Comparison of ENCODE assay signal across 18 cellular contexts in genomic region chr2:109174626-109175349, GRCh38. TPM values are rescaled to one million over a fixed set of nuclear protein-coding genes. Genes with fewer than 3 reads are reported as not detected.
A peak's percentile ranks its signal among the peaks of the same experiment; 100 is the strongest.
DNase-seq lines count a peak whose midpoint lies in the region; ATAC-seq and TF ChIP-seq lines count a peak whose summit lies in the region.
"Had no signal": no experiment of that assay in that cellular context is flagged by ENCODE, and none has a peak within 500 bp of the region (broad histone marks: within the 10 kb centered on the region; RNA-seq: fewer than 3 reads in every experiment).

No MANE protein-coding gene starts in this region.

- no peak overlapping the region for H3K4me3 ChIP-seq in CD8-positive, alpha-beta T cell (ENCODE audit: low read depth, low read length)
- H3K4me3 ChIP-seq in hepatocyte: no peak overlapping the region
- peak overlapping the region; percentile 55 for H3K4me3 ChIP-seq in skeletal muscle satellite cell (ENCODE audit: low read length)
- H3K4me3 ChIP-seq: GM23338 had no signal

- H3K9me2 ChIP-seq in hepatocyte (replicated peaks; ENCODE audit: insufficient read depth): no peaks in the 10 kb centered on the region

- CTCF ChIA-PET in CD8-positive, alpha-beta T cell (lab: Charles Lee): interaction anchor here (1.1 kb wide), 1 partner anchor 10 kb away, joined by 3 read pairs; no protein-coding TSS in a partner anchor
- CTCF ChIA-PET in RWPE1 (lab: Yijun Ruan, JAX): no interaction called here

- no peak for DNase-seq in CD8-positive, alpha-beta T cell
- DNase-seq in RWPE1 (ENCODE audit: low spot score) (no peak), hepatocyte (ENCODE audit: low spot score) (no peak), GM10266 (ENCODE audit: extremely low spot score) (no peak), SW 1271 (lab: John Stamatoyannopoulos, UW) (no peak), NCI-H774 (lab: John Stamatoyannopoulos, UW) (no peak)
- DNase-seq: activated CD4-positive, alpha-beta T cell treated with anti-CD3 and anti-CD28 coated beads for 36 hours; central memory CD4-positive, alpha-beta T cell; DMS79 treated with DMSO at 0.1 percent for 48 hours; kidney glomerular epithelial cell; NCI-H82; stimulated activated CD4-positive, alpha-beta T cell treated with anti-CD3 and anti-CD28 coated beads, Interleukin-2, amount 100 ng/mL, for 24 hours; T-helper 9 cell had no signal

- H3K4me1 ChIP-seq in CD8-positive, alpha-beta T cell (ENCODE audit: insufficient read depth, low read length): peaks cover 24% of the 10 kb centered on the region
- peaks cover 31% of the 10 kb centered on the region for H3K4me1 ChIP-seq in hepatocyte (ENCODE audit: insufficient read depth)
- peaks cover 71% of the 10 kb centered on the region for H3K4me1 ChIP-seq in skeletal muscle satellite cell (ENCODE audit: control insufficient read depth, insufficient read depth, low read length)

- no peak overlapping the region for H3K27ac ChIP-seq in CD8-positive, alpha-beta T cell (ENCODE audit: low read depth, low read length)
- H3K27ac ChIP-seq in RWPE1 (peak overlapping the region; percentile 73), hepatocyte (peak overlapping the region; percentile 92)

- no peaks in the 10 kb centered on the region for H3K36me3 ChIP-seq in CD8-positive, alpha-beta T cell (ENCODE audit: insufficient read depth, low read length)
- H3K36me3 ChIP-seq in hepatocyte (replicated peaks; ENCODE audit: insufficient read depth, low read depth): no peaks in the 10 kb centered on the region
- no peaks in the 10 kb centered on the region for H3K36me3 ChIP-seq in skeletal muscle satellite cell (ENCODE audit: insufficient read depth, low read length)

- no peaks in the 10 kb centered on the region for H3K36me3 Mint-ChIP-seq in CD8-positive, alpha-beta T cell

- intact Hi-C loops in CD8-positive, alpha-beta T cell (cut with DNase I, micrococcal nuclease): no loop called here

- H3K27me3 Mint-ChIP-seq in CD8-positive, alpha-beta T cell (ENCODE audit: low read depth): peaks cover 3% of the 10 kb centered on the region
- H3K27me3 Mint-ChIP-seq: activated CD4-positive, alpha-beta T cell treated with anti-CD3 and anti-CD28 coated beads for 36 hours; activated naive CD4-positive, alpha-beta T cell treated with anti-CD3 and anti-CD28 coated beads, Interleukin-2, amount 50 U/mL, for 24 hours; type B pancreatic cell had no signal

- no peak overlapping the region for H3K4me3 Mint-ChIP-seq in CD8-positive, alpha-beta T cell
- H3K4me3 Mint-ChIP-seq: activated CD4-positive, alpha-beta T cell treated with anti-CD3 and anti-CD28 coated beads for 36 hours; GM23338; type B pancreatic cell had no signal

- H2AFZ ChIP-seq in hepatocyte: no peak overlapping the region
- H2AFZ ChIP-seq: GM23338 had no signal

- peak overlapping the region; percentile 70 for H3K27ac Mint-ChIP-seq in CD8-positive, alpha-beta T cell
- H3K27ac Mint-ChIP-seq: activated CD4-positive, alpha-beta T cell treated with anti-CD3 and anti-CD28 coated beads for 36 hours; GM23338; progenitor cell of endocrine pancreas; type B pancreatic cell had no signal

- H3K4me2 ChIP-seq in hepatocyte: no peak overlapping the region
- peak overlapping the region; percentile 75 for H3K4me2 ChIP-seq in skeletal muscle satellite cell (ENCODE audit: low read length)
- H3K4me2 ChIP-seq: GM23338 had no signal

- peak overlapping the region; percentile 86 for H3K9ac ChIP-seq in skeletal muscle satellite cell (ENCODE audit: low read depth, low read length)

- no peaks in the 10 kb centered on the region for H3K9me3 ChIP-seq in CD8-positive, alpha-beta T cell (ENCODE audit: low read length)
- H3K9me3 ChIP-seq in hepatocyte (ENCODE audit: low read depth): no peaks in the 10 kb centered on the region
- H3K9me3 ChIP-seq in skeletal muscle satellite cell (replicated peaks; ENCODE audit: low read length): no peaks in the 10 kb centered on the region

- H4K20me1 ChIP-seq in hepatocyte (ENCODE audit: insufficient read depth, poor library complexity, severe bottlenecking): no peaks in the 10 kb centered on the region

- ATAC-seq in CD8-positive, alpha-beta T cell: no peak
- ATAC-seq: activated CD4-positive, alpha-beta T cell treated with anti-CD3 and anti-CD28 coated beads for 36 hours; GM23338 had no signal

- peaks cover 55% of the 10 kb centered on the region for H3K4me1 Mint-ChIP-seq in CD8-positive, alpha-beta T cell (ENCODE audit: low read depth)

- no peak for TF ChIP-seq CTCF in CD8-positive, alpha-beta T cell (IDR thresholded peaks at IDR 0.05)
- TF ChIP-seq CTCF in RWPE1 (conservative IDR thresholded peaks at IDR 0.05; ENCODE audit: low read depth) (no peak), hepatocyte (IDR thresholded peaks at IDR 0.05; ENCODE audit: poor library complexity) (no peak), GM10266 (IDR thresholded peaks at IDR 0.05; ENCODE audit: control insufficient read depth, insufficient read depth, low read depth, missing control alignments) (no peak)

- POLR2A ChIA-PET in CD8-positive, alpha-beta T cell (lab: Charles Lee): no interaction called here
- POLR2A ChIA-PET in RWPE1 (lab: Yijun Ruan, JAX; ENCODE audit: low non-redundant PET): no interaction called here

- H3K9me3 Mint-ChIP-seq in CD8-positive, alpha-beta T cell: peaks cover 11% of the 10 kb centered on the region
- H3K9me3 Mint-ChIP-seq: type B pancreatic cell had no signal

- H3K79me2 ChIP-seq in hepatocyte: peaks cover 7% of the 10 kb centered on the region

- WGBS in hepatocyte (ENCODE audit: low lambda C conversion rate, missing lambda C conversion rate): 97% methylated on average over 7 of the region's 7 CpGs

- no peaks in the 10 kb centered on the region for H3K27me3 ChIP-seq in CD8-positive, alpha-beta T cell (ENCODE audit: insufficient read depth, low read length)
- no peaks in the 10 kb centered on the region for H3K27me3 ChIP-seq in hepatocyte
- no peaks in the 10 kb centered on the region for H3K27me3 ChIP-seq in skeletal muscle satellite cell (ENCODE audit: control insufficient read depth, insufficient read depth, low read length)

RNA-seq across cellular contexts. Expression of gene SH3RF3, which starts 45.8 kb away (rescaled TPM):
- total RNA-seq in CD8-positive, alpha-beta T cell: 1 to 10 TPM; 6.3 to 6.4 TPM
- total RNA-seq in hepatocyte: 1.9 and 2.1 TPM in 2 replicates
- 1.1 and 1.9 TPM in 2 replicates for polyA plus RNA-seq in hepatocyte
- total RNA-seq in skeletal muscle satellite cell (2012; rRNA removed): 4.6 and 6.3 TPM in 2 replicates
